16 cellular contexts compared by ENCODE assay signal in the genomic region with DNA sequence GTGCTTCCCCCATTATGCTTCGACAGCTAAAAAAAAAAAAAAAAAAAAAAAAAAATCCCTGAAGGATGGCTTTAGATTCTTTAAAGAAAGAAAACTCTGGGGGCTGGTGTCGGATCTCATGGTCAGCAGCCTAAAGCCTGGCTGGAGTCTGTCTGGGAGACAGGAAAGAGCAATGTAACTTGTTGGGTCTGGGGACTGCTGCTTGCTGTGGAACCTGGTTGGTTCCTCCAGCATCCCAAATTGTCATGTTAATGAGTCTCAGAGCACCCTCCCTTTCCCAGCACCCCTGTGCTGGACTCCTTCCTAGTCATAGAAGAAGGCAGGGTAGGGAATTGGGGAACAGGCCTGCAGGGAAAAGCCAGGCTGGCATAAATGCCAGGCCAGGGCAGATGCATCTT. TPM values are rescaled to one million over a fixed set of nuclear protein-coding genes. Genes with fewer than 3 reads are reported as not detected.
DNase-seq lines count a peak whose midpoint lies in the region; ATAC-seq and TF ChIP-seq lines count a peak whose summit lies in the region.
"Had no signal": no experiment of that assay in that cellular context is flagged by ENCODE, and none has a peak within 500 bp of the region (broad histone marks: within the 10 kb centered on the region; RNA-seq: fewer than 3 reads in every experiment).

No MANE protein-coding gene starts in this region.

- H3K27me3 Mint-ChIP-seq in activated CD4-positive, alpha-beta T cell treated with anti-CD3 and anti-CD28 coated beads, Interleukin-2, amount 10 ng/mL, durations not matched to agents 7 days and 5 days = peaks cover 11% of the 10 kb centered on the region
- H3K27me3 Mint-ChIP-seq in nephron (ENCODE audit: low read depth) = peaks cover 65% of the 10 kb centered on the region

- POLR2A ChIA-PET in activated CD4-positive, alpha-beta T cell treated with anti-CD3 and anti-CD28 coated beads, Interleukin-2, amount 10 ng/mL, durations not matched to agents 7 days and 5 days (lab: Charles Lee) = no interaction called here
- POLR2A ChIA-PET in HEK293 (lab: Yijun Ruan, JAX) = no interaction called here

- 67 to 75% methylated on average over 2 of the region's 2 CpGs for WGBS in body of pancreas, 2 donors

- DNase-seq in activated CD4-positive, alpha-beta T cell treated with anti-CD3 and anti-CD28 coated beads, Interleukin-2, amount 10 ng/mL, durations not matched to agents 7 days and 5 days = no peak
- DNase-seq in activated CD4-positive, alpha-beta T cell treated with anti-CD3 and anti-CD28 coated beads for 4 hours = no peak
- DNase-seq in body of pancreas (no peak), NCI-H2196 (lab: John Stamatoyannopoulos, UW; ENCODE audit: unreplicated experiment) (no peak), NCI-H226 (no peak)
- DNase-seq: amniotic stem cell, KG1, NCI-H748 treated with DMSO at 0.1 percent for 48 hours, occipital lobe, Right ventricle myocardium superior, small intestine, T1000 had no signal

- no peak overlapping the region for H3K27ac Mint-ChIP-seq in activated CD4-positive, alpha-beta T cell treated with anti-CD3 and anti-CD28 coated beads, Interleukin-2, amount 10 ng/mL, durations not matched to agents 7 days and 5 days
- no peak overlapping the region for H3K27ac Mint-ChIP-seq in nephron

- no peak for TF ChIP-seq CTCF in HEK293 (tag by site-specific recombination; IDR thresholded peaks at IDR 0.05)
- TF ChIP-seq CTCF in body of pancreas (IDR thresholded peaks at IDR 0.05) = no peak
- no peak for TF ChIP-seq CTCF in nephron (IDR thresholded peaks at IDR 0.05; ENCODE audit: unreplicated experiment in 3 of 3)

- no peaks in the 10 kb centered on the region for H3K27me3 ChIP-seq in body of pancreas

- no peaks in the 10 kb centered on the region for H3K9me3 Mint-ChIP-seq in activated CD4-positive, alpha-beta T cell treated with anti-CD3 and anti-CD28 coated beads, Interleukin-2, amount 10 ng/mL, durations not matched to agents 7 days and 5 days
- no peaks in the 10 kb centered on the region for H3K9me3 Mint-ChIP-seq in nephron

- ATAC-seq in body of pancreas (no peak), GM21737 (IDR thresholded peaks at IDR 0.05; ENCODE audit: unreplicated experiment) (no peak)
- ATAC-seq: A549 had no signal

- peaks cover 2% of the 10 kb centered on the region for H3K36me3 Mint-ChIP-seq in activated CD4-positive, alpha-beta T cell treated with anti-CD3 and anti-CD28 coated beads, Interleukin-2, amount 10 ng/mL, durations not matched to agents 7 days and 5 days (ENCODE audit: low read depth)
- H3K36me3 Mint-ChIP-seq in nephron (ENCODE audit: low read depth) = no peaks in the 10 kb centered on the region

- H3K27ac ChIP-seq in HEK293 (ENCODE audit: extremely low read depth, low read depth, low read length) (no peak overlapping the region), body of pancreas (peak overlapping the region in 3 of 4 donors; percentile 52 to 84 (median 68))
- H3K27ac ChIP-seq: A549 had no signal

- H3K9me3 ChIP-seq in HEK293 (ENCODE audit: control insufficient read depth, insufficient read depth, low read depth, low read length) (no peaks in the 10 kb centered on the region), body of pancreas (no peaks in the 10 kb centered on the region)
- H3K9me3 ChIP-seq: A549 had no signal

- TF ChIP-seq POLR2A in body of pancreas (IDR thresholded peaks at IDR 0.05) = no peak

- peak overlapping the region; percentile 12 for H3K4me3 Mint-ChIP-seq in activated CD4-positive, alpha-beta T cell treated with anti-CD3 and anti-CD28 coated beads, Interleukin-2, amount 10 ng/mL, durations not matched to agents 7 days and 5 days
- peak overlapping the region; percentile 67 to 85 (median 77) for H3K4me3 Mint-ChIP-seq in nephron

- peaks cover 0 to 29% of the 10 kb centered on the region in 2 experiments; a peak in 1 of 3 replicates for H3K36me3 ChIP-seq in HEK293 (ENCODE audit: control insufficient read depth in 2 of 2, insufficient read depth in 1 of 2, low read length in 2 of 2)
- no peaks in the 10 kb centered on the region for H3K36me3 ChIP-seq in body of pancreas (replicated peaks in 1 of 2; ENCODE audit: insufficient read depth in 1 of 2, low read depth in 2 of 2)

- CTCF ChIA-PET in activated CD4-positive, alpha-beta T cell treated with anti-CD3 and anti-CD28 coated beads, Interleukin-2, amount 10 ng/mL, durations not matched to agents 7 days and 5 days (lab: Charles Lee) = interaction anchor here (0.6 to 1.6 kb wide), 6 partner anchors 9 to 247 kb away, joined by 3 to 5 read pairs (median 4); a partner anchor contains a TSS
- CTCF ChIA-PET in HEK293 (lab: Yijun Ruan, JAX) = interaction anchor here (1.1 to 20.2 kb wide), 2 partner anchors 10 to 99 kb away, joined by 4 to 662 read pairs; no protein-coding TSS in a partner anchor

- H3K4me1 ChIP-seq in HEK293 (ENCODE audit: control insufficient read depth, insufficient read depth, low read length) (peaks cover 7% of the 10 kb centered on the region), body of pancreas (peaks cover 71% of the 10 kb centered on the region)

- intact Hi-C loops in body of pancreas (cut with DNase I) = no loop called here

- peaks cover 44% of the 10 kb centered on the region for H3K4me1 Mint-ChIP-seq in activated CD4-positive, alpha-beta T cell treated with anti-CD3 and anti-CD28 coated beads, Interleukin-2, amount 10 ng/mL, durations not matched to agents 7 days and 5 days
- peaks cover 27% of the 10 kb centered on the region for H3K4me1 Mint-ChIP-seq in nephron

- H3K4me3 ChIP-seq in HEK293 (ENCODE audit: low read depth, low read length) = no peak overlapping the region
- no peak overlapping the region for H3K4me3 ChIP-seq in body of pancreas
- H3K4me3 ChIP-seq: A549 had no signal

TF ChIP-seq in HEK293, 187 proteins besides CTCF, POLR2A, EP300 and RAD21 (continues in another document):
- TF ChIP-seq, protein P1, sequence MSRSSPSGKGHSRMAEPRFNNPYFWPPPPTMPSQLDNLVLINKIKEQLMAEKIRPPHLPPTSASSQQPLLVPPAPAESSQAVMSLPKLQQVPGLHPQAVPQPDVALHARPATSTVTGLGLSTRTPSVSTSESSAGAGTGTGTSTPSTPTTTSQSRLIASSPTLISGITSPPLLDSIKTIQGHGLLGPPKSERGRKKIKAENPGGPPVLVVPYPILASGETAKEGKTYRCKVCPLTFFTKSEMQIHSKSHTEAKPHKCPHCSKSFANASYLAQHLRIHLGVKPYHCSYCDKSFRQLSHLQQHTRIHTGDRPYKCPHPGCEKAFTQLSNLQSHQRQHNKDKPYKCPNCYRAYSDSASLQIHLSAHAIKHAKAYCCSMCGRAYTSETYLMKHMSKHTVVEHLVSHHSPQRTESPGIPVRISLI (tag by site-specific recombination; IDR thresholded peaks at IDR 0.05) = peak; percentile 84; the same call in 1 of the 2 replicates
- TF ChIP-seq ZNF664 (tag by site-specific recombination; IDR thresholded peaks at IDR 0.05) (no peak), ZNF76 (tag by site-specific recombination; IDR thresholded peaks at IDR 0.05; ENCODE audit: borderline replicate concordance, low read depth) (no peak), ZNF777 (tag by site-specific recombination; IDR thresholded peaks at IDR 0.05; ENCODE audit: borderline replicate concordance) (no peak), ZNF548 (tag by site-specific recombination; IDR thresholded peaks at IDR 0.05) (no peak), ZNF433 (tag by site-specific recombination; IDR thresholded peaks at IDR 0.05; ENCODE audit: low read depth) (no peak), ZNF138 (tag by site-specific recombination; IDR thresholded peaks at IDR 0.05; ENCODE audit: borderline replicate concordance) (no peak)
- TF ChIP-seq, protein P2, sequence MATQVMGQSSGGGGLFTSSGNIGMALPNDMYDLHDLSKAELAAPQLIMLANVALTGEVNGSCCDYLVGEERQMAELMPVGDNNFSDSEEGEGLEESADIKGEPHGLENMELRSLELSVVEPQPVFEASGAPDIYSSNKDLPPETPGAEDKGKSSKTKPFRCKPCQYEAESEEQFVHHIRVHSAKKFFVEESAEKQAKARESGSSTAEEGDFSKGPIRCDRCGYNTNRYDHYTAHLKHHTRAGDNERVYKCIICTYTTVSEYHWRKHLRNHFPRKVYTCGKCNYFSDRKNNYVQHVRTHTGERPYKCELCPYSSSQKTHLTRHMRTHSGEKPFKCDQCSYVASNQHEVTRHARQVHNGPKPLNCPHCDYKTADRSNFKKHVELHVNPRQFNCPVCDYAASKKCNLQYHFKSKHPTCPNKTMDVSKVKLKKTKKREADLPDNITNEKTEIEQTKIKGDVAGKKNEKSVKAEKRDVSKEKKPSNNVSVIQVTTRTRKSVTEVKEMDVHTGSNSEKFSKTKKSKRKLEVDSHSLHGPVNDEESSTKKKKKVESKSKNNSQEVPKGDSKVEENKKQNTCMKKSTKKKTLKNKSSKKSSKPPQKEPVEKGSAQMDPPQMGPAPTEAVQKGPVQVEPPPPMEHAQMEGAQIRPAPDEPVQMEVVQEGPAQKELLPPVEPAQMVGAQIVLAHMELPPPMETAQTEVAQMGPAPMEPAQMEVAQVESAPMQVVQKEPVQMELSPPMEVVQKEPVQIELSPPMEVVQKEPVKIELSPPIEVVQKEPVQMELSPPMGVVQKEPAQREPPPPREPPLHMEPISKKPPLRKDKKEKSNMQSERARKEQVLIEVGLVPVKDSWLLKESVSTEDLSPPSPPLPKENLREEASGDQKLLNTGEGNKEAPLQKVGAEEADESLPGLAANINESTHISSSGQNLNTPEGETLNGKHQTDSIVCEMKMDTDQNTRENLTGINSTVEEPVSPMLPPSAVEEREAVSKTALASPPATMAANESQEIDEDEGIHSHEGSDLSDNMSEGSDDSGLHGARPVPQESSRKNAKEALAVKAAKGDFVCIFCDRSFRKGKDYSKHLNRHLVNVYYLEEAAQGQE (tag by site-specific recombination; IDR thresholded peaks at IDR 0.05) = no peak
- TF ChIP-seq, protein P3, sequence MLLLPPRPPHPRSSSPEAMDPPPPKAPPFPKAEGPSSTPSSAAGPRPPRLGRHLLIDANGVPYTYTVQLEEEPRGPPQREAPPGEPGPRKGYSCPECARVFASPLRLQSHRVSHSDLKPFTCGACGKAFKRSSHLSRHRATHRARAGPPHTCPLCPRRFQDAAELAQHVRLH (tag by site-specific recombination; IDR thresholded peaks at IDR 0.05) = no peak
- TF ChIP-seq, protein P4, sequence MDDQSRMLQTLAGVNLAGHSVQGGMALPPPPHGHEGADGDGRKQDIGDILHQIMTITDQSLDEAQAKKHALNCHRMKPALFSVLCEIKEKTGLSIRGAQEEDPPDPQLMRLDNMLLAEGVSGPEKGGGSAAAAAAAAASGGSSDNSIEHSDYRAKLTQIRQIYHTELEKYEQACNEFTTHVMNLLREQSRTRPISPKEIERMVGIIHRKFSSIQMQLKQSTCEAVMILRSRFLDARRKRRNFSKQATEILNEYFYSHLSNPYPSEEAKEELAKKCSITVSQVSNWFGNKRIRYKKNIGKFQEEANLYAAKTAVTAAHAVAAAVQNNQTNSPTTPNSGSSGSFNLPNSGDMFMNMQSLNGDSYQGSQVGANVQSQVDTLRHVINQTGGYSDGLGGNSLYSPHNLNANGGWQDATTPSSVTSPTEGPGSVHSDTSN (CRISPR knock-in tag; IDR thresholded peaks at IDR 0.05) = no peak

RNA-seq across cellular contexts. Expression of a gene that starts 3.0 kb away (rescaled TPM):
- total RNA-seq in activated CD4-positive, alpha-beta T cell treated with anti-CD3 and anti-CD28 coated beads, Interleukin-2, amount 10 ng/mL, durations not matched to agents 7 days and 5 days = 1 to 10 TPM; 7.1 to 8.2 TPM
- total RNA-seq in body of pancreas = 10 to 100 TPM in 1 of 2 donors, 1 to 10 TPM in 1; 8.6 to 12.7 TPM
